Comparison of ENCODE assay signal across 8 cellular contexts in genomic region chr7:80916770-80917681, GRCh38. TPM values are rescaled to one million over a fixed set of nuclear protein-coding genes. Genes with fewer than 3 reads are reported as not detected.
DNase-seq lines count a peak whose midpoint lies in the region; ATAC-seq, FAIRE-seq and TF ChIP-seq lines count a peak whose summit lies in the region.

No MANE protein-coding gene starts in this region.

- intact Hi-C loops in left colon (cut with DNase I, micrococcal nuclease), result loop anchor here in 1 of 2 donors (10.0 kb wide), 1 partner anchor 192 kb away; no protein-coding TSS in a partner anchor

- H3K9me3 Mint-ChIP-seq in stimulated activated naive B cell treated with anti-CD40 and anti-IgM and Interleukin-4, amounts not matched to agents 10 μg/mL and 1 μg/mL and 100 μg/mL, for 72 hours, result no peaks in the 10 kb centered on the region

- H3K27ac Mint-ChIP-seq in stimulated activated naive B cell treated with anti-CD40 and anti-IgM and Interleukin-4, amounts not matched to agents 10 μg/mL and 1 μg/mL and 100 μg/mL, for 72 hours, result no peak overlapping the region

- DNase-seq in HT1080 (ENCODE audit: low read depth), result peak; percentile 82
- DNase-seq in astrocyte of the hippocampus (ENCODE audit: low read depth, low spot score), result peak; percentile 73
- DNase-seq in left kidney (ENCODE audit: low read depth, low spot score), result peak; percentile 33
- DNase-seq in frontal cortex (ENCODE audit: low spot score in 2 of 2), result no peak
- DNase-seq in stimulated activated naive B cell treated with anti-CD40 and anti-IgM and Interleukin-4, amounts not matched to agents 10 μg/mL and 1 μg/mL and 100 μg/mL, for 72 hours, result no peak
- no peak for DNase-seq in left colon

- peaks cover 0 to 3% of the 10 kb centered on the region in 2 donors for H3K36me3 Mint-ChIP-seq in stimulated activated naive B cell treated with anti-CD40 and anti-IgM and Interleukin-4, amounts not matched to agents 10 μg/mL and 1 μg/mL and 100 μg/mL, for 72 hours

- FAIRE-seq in frontal cortex (lab: Jason Lieb, UNC), result no peak

- peaks cover 4 to 21% of the 10 kb centered on the region in 2 donors for H3K4me1 Mint-ChIP-seq in stimulated activated naive B cell treated with anti-CD40 and anti-IgM and Interleukin-4, amounts not matched to agents 10 μg/mL and 1 μg/mL and 100 μg/mL, for 72 hours

- H3K27ac ChIP-seq in 22Rv1, result peak overlapping the region; percentile 89; the same call in 1 of the 2 replicates

- H3K27me3 Mint-ChIP-seq in stimulated activated naive B cell treated with anti-CD40 and anti-IgM and Interleukin-4, amounts not matched to agents 10 μg/mL and 1 μg/mL and 100 μg/mL, for 72 hours, result peaks cover 34 to 46% of the 10 kb centered on the region in 2 donors

- ATAC-seq in stimulated activated naive B cell treated with anti-CD40 and anti-IgM and Interleukin-4, amounts not matched to agents 10 μg/mL and 1 μg/mL and 100 μg/mL, for 72 hours (replicated peaks), result no peak
- ATAC-seq in left colon (no peak), HG03565 (IDR thresholded peaks at IDR 0.05; ENCODE audit: unreplicated experiment) (no peak)

- TF ChIP-seq CTCF in 22Rv1 (IDR thresholded peaks at IDR 0.05), result peak; percentile 77

- H3K4me3 Mint-ChIP-seq in stimulated activated naive B cell treated with anti-CD40 and anti-IgM and Interleukin-4, amounts not matched to agents 10 μg/mL and 1 μg/mL and 100 μg/mL, for 72 hours, result no peak overlapping the region

RNA-seq across cellular contexts. Expression of gene SEMA3C, which starts 1.8 kb away (rescaled TPM):
- total RNA-seq in HT1080 (2014; rRNA removed; shearing (Covaris generic)), result 33.7 and 41.7 TPM in 2 replicates
- 10.5 and 14.2 TPM in 2 replicates for polyA plus RNA-seq in HT1080 (2015; cell fraction: cytosol; rRNA removed)
- polyA plus RNA-seq in HT1080 (2015; cell fraction: nucleus; rRNA removed), result 59.0 and 66.7 TPM in 2 replicates
- total RNA-seq in frontal cortex, result 307 TPM
- 10 to 100 TPM; 64.6 to 66.7 TPM for total RNA-seq in left colon

Comparison
In these comparisons a context has a peak if more than half of its experiments do, and no peak if none do; other contexts are left out.
1. DNase-seq: peak in HT1080 (single experiment), astrocyte of the hippocampus (single experiment) and left kidney (single experiment); none in frontal cortex (0 of 2), stimulated activated naive B cell treated with anti-CD40 and anti-IgM and Interleukin-4, amounts not matched to agents 10 μg/mL and 1 μg/mL and 100 μg/mL, for 72 hours (single experiment) and left colon (0 of 2).